In the genomic region with DNA sequence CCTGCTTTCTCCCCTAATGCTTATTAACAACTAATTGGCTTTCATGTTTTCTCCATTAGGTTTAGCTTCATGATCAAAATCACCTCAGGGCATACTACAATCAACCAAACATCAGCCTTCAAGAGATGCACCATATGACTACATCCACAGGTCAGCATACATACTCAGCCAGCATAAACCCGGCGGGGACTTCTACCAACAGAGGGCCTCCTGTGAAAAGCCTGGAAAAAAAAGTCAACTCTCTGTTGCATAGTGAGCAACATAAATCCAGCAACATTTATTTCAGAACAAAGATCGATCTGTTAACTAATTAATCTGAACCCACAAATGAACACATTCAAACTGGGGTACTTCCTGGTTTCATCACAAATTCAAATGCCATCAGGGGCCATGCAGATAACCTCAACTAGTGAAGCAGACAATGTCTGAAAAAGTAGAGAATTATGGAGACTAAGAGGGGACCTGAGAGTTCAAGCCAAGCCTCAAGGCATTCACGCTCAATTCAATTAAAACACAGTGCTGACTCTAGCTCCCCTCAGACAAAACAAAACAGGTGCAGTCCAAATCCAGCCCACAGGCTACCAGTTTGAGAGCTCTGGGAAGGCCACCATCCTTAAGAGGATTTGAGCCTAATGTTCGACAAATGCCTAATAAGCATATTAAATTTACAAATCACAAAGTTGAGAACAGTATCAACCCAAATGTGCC, we compare ENCODE assay signal across 14 cellular contexts.
A peak's percentile ranks its signal among the peaks of the same experiment; 100 is the strongest.
DNase-seq lines count a peak whose midpoint lies in the region; ATAC-seq and TF ChIP-seq lines count a peak whose summit lies in the region.
"Had no signal": no experiment of that assay in that cellular context is flagged by ENCODE, and none has a peak within 500 bp of the region (broad histone marks: within the 10 kb centered on the region; RNA-seq: fewer than 3 reads in every experiment).

No MANE protein-coding gene starts in this region.

- no peak overlapping the region for H2BK15ac ChIP-seq in mesendoderm (replicated peaks; ENCODE audit: low read depth)

- H3K23ac ChIP-seq in mesendoderm (ENCODE audit: low read length) = no peak overlapping the region

- H3K9me3 Mint-ChIP-seq in activated naive CD4-positive, alpha-beta T cell treated with anti-CD3 and anti-CD28 coated beads, Interleukin-2, amount 50 U/mL, for 72 hours = peaks cover 0 to 5% of the 10 kb centered on the region in 2 donors

- H3K36me3 ChIP-seq in HEK293 (ENCODE audit: control insufficient read depth in 2 of 2, insufficient read depth in 1 of 2, low read length in 2 of 2) = no peaks in the 10 kb centered on the region
- no peaks in the 10 kb centered on the region for H3K36me3 ChIP-seq in mesendoderm (ENCODE audit: control insufficient read depth, insufficient read depth, low read length)

- POLR2A ChIA-PET in HEK293 (lab: Yijun Ruan, JAX) = no interaction called here

- no peak overlapping the region for H2BK120ac ChIP-seq in mesendoderm (ENCODE audit: low read depth, low read length)

- WGBS in mesendoderm (ENCODE audit: extremely low coverage, insufficient coverage, low lambda C conversion rate) = no CpG with 5 or more reads among the region's 5 CpGs

- H3K27ac Mint-ChIP-seq in activated naive CD4-positive, alpha-beta T cell treated with anti-CD3 and anti-CD28 coated beads, Interleukin-2, amount 50 U/mL, for 72 hours = no peak overlapping the region
- H3K27ac Mint-ChIP-seq: CD14-positive monocyte; naive thymus-derived CD4-positive, alpha-beta T cell had no signal

- H3K4me3 ChIP-seq in HEK293 (ENCODE audit: low read depth, low read length) (no peak overlapping the region), mesendoderm (ENCODE audit: low read length) (no peak overlapping the region)
- H3K4me3 ChIP-seq: skin epidermis had no signal

- peak; percentile 18 for TF ChIP-seq CTCF in AG09319 (IDR thresholded peaks at IDR 0.05; ENCODE audit: low read depth, low read length)
- TF ChIP-seq CTCF in HEK293 (tag by site-specific recombination; IDR thresholded peaks at IDR 0.05) = no peak

- H3K27ac ChIP-seq in HEK293 (ENCODE audit: extremely low read depth, low read depth, low read length) (no peak overlapping the region), mesendoderm (ENCODE audit: low read depth, low read length) (no peak overlapping the region)
- H3K27ac ChIP-seq: skin epidermis had no signal

- no peak overlapping the region for H3K9ac ChIP-seq in mesendoderm (ENCODE audit: low read length)

- no peak overlapping the region for H2BK5ac ChIP-seq in mesendoderm (ENCODE audit: low read length)

- H3K4me2 ChIP-seq in mesendoderm (ENCODE audit: low read length) = no peak overlapping the region

- DNase-seq in AG09319 (ENCODE audit: extremely low read depth, low read depth) = no peak
- DNase-seq in cerebellum (ENCODE audit: low spot score) = peak; percentile 36
- DNase-seq in mesendoderm = peak; percentile 53
- no peak for DNase-seq in posterior vena cava (ENCODE audit: low spot score)
- no peak for DNase-seq in activated naive CD4-positive, alpha-beta T cell treated with anti-CD3 and anti-CD28 coated beads, Interleukin-2, amount 50 U/mL, for 72 hours (ENCODE audit: low spot score in 2 of 2)
- DNase-seq: naive thymus-derived CD4-positive, alpha-beta T cell; NCI-H446 treated with DMSO at 0.1 percent for 48 hours; RPMI8226; T-helper 9 cell had no signal

- peaks cover 3% of the 10 kb centered on the region for H3K79me2 ChIP-seq in mesendoderm (ENCODE audit: control insufficient read depth, insufficient read depth, low read length)

- ATAC-seq in HG03108 (IDR thresholded peaks at IDR 0.05; ENCODE audit: unreplicated experiment) (no peak), GM18511 (IDR thresholded peaks at IDR 0.05; ENCODE audit: unreplicated experiment) (no peak)
- ATAC-seq in activated naive CD4-positive, alpha-beta T cell treated with anti-CD3 and anti-CD28 coated beads, Interleukin-2, amount 50 U/mL, for 72 hours = no peak
- ATAC-seq: naive thymus-derived CD4-positive, alpha-beta T cell had no signal

- CTCF ChIA-PET in HEK293 (lab: Yijun Ruan, JAX) = interaction anchor here (1.1 to 1.2 kb wide), 2 partner anchors 28 to 121 kb away, joined by 3 to 4 read pairs; no protein-coding TSS in a partner anchor

- H3K56ac ChIP-seq in mesendoderm (ENCODE audit: low read length) = peak overlapping the region; percentile 4

- H3K27me3 ChIP-seq in mesendoderm (ENCODE audit: insufficient read depth, low read length, poor library complexity) = no peaks in the 10 kb centered on the region

- H3K4me1 ChIP-seq in HEK293 (ENCODE audit: control insufficient read depth, insufficient read depth, low read length) (no peaks in the 10 kb centered on the region), mesendoderm (ENCODE audit: control insufficient read depth, low read depth, low read length) (no peaks in the 10 kb centered on the region)

- no peak overlapping the region for H4K5ac ChIP-seq in mesendoderm (ENCODE audit: low read length)

- no peak overlapping the region for H3K4ac ChIP-seq in mesendoderm (ENCODE audit: low read depth, low read length)

- peaks cover 2% of the 10 kb centered on the region for H3K79me1 ChIP-seq in mesendoderm (ENCODE audit: low read length)

- no peaks in the 10 kb centered on the region for H3K36me3 Mint-ChIP-seq in activated naive CD4-positive, alpha-beta T cell treated with anti-CD3 and anti-CD28 coated beads, Interleukin-2, amount 50 U/mL, for 72 hours
- H3K36me3 Mint-ChIP-seq: CD14-positive monocyte; naive thymus-derived CD4-positive, alpha-beta T cell had no signal

- H3K9me3 ChIP-seq in HEK293 (ENCODE audit: control insufficient read depth, insufficient read depth, low read depth, low read length) = no peaks in the 10 kb centered on the region

- H3K18ac ChIP-seq in mesendoderm (ENCODE audit: low read length) = no peak overlapping the region

- no peak overlapping the region for H2AK5ac ChIP-seq in mesendoderm (ENCODE audit: low read length)

- intact Hi-C loops in posterior vena cava (cut with DNase I) = no loop called here

- no peak overlapping the region for H4K8ac ChIP-seq in mesendoderm (ENCODE audit: low read depth, low read length)

TF ChIP-seq in HEK293, 187 proteins besides CTCF, POLR2A, EP300 and RAD21:
- TF ChIP-seq, protein P1, sequence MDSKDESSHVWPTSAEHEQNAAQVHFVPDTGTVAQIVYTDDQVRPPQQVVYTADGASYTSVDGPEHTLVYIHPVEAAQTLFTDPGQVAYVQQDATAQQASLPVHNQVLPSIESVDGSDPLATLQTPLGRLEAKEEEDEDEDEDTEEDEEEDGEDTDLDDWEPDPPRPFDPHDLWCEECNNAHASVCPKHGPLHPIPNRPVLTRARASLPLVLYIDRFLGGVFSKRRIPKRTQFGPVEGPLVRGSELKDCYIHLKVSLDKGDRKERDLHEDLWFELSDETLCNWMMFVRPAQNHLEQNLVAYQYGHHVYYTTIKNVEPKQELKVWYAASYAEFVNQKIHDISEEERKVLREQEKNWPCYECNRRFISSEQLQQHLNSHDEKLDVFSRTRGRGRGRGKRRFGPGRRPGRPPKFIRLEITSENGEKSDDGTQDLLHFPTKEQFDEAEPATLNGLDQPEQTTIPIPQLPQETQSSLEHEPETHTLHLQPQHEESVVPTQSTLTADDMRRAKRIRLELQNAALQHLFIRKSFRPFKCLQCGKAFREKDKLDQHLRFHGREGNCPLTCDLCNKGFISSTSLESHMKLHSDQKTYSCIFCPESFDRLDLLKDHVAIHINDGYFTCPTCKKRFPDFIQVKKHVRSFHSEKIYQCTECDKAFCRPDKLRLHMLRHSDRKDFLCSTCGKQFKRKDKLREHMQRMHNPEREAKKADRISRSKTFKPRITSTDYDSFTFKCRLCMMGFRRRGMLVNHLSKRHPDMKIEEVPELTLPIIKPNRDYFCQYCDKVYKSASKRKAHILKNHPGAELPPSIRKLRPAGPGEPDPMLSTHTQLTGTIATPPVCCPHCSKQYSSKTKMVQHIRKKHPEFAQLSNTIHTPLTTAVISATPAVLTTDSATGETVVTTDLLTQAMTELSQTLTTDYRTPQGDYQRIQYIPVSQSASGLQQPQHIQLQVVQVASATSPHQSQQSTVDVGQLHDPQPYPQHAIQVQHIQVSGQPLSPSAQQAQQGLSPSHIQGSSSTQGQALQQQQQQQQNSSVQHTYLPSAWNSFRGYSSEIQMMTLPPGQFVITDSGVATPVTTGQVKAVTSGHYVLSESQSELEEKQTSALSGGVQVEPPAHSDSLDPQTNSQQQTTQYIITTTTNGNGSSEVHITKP (tag by site-specific recombination; IDR thresholded peaks at IDR 0.05) = peak; percentile 29; the same call in 1 of the 2 replicates
- no peak for TF ChIP-seq ZNF621 (tag by site-specific recombination; IDR thresholded peaks at IDR 0.05)

Comparison
In these comparisons a context has a peak if more than half of its experiments do, and no peak if none do; other contexts are left out.
1. DNase-seq: peak in cerebellum (single experiment) and mesendoderm (single experiment); none in AG09319 (single experiment), posterior vena cava (single experiment) and activated naive CD4-positive, alpha-beta T cell treated with anti-CD3 and anti-CD28 coated beads, Interleukin-2, amount 50 U/mL, for 72 hours (0 of 2).